In genomic region chr11:33692013-33692504, GRCh38 we compare ENCODE assay signal across 1 cellular context.
TF ChIP-seq lines count a peak whose summit lies in the region.

No MANE protein-coding gene starts in this region.

TF ChIP-seq in HEK293, 187 proteins besides CTCF, POLR2A, EP300 and RAD21 (continued from another document and continues in another):
- TF ChIP-seq ZNF629 (tag by site-specific recombination; IDR thresholded peaks at IDR 0.05) (peak; percentile 87), ZNF26 (tag by site-specific recombination; IDR thresholded peaks at IDR 0.05) (no peak), ZNF221 (tag by site-specific recombination; IDR thresholded peaks at IDR 0.05; ENCODE audit: borderline replicate concordance) (no peak), AEBP2 (tag by site-specific recombination; IDR thresholded peaks at IDR 0.05; ENCODE audit: borderline replicate concordance) (no peak), ZNF2 (tag by site-specific recombination; IDR thresholded peaks at IDR 0.05) (no peak), ZFHX2 (tag by site-specific recombination; conservative IDR thresholded peaks at IDR 0.05) (no peak), ZNF747 (tag by site-specific recombination; IDR thresholded peaks at IDR 0.05) (no peak), ZNF112 (tag by site-specific recombination; IDR thresholded peaks at IDR 0.05) (no peak), ZNF843 (tag by site-specific recombination; IDR thresholded peaks at IDR 0.05) (peak; percentile 63), ZNF585B (tag by site-specific recombination; IDR thresholded peaks at IDR 0.05) (no peak), ZNF214 (tag by site-specific recombination; IDR thresholded peaks at IDR 0.05; ENCODE audit: borderline replicate concordance) (no peak), ZNF561 (tag by site-specific recombination; IDR thresholded peaks at IDR 0.05; ENCODE audit: borderline replicate concordance) (no peak; the same call in 1 of the 2 replicates), ZNF239 (tag by site-specific recombination; IDR thresholded peaks at IDR 0.05) (no peak), ZNF404 (tag by site-specific recombination; IDR thresholded peaks at IDR 0.05) (no peak), ZNF677 (tag by site-specific recombination; IDR thresholded peaks at IDR 0.05) (no peak), ZNF571 (tag by site-specific recombination; IDR thresholded peaks at IDR 0.05) (no peak), ZSCAN23 (tag by site-specific recombination; IDR thresholded peaks at IDR 0.05) (no peak), PBX3 (CRISPR knock-in tag; IDR thresholded peaks at IDR 0.05) (no peak), MEIS1 (CRISPR knock-in tag; IDR thresholded peaks at IDR 0.05; ENCODE audit: borderline replicate concordance) (no peak), ZNF555 (tag by site-specific recombination; conservative IDR thresholded peaks at IDR 0.05) (no peak), ZNF664 (tag by site-specific recombination; IDR thresholded peaks at IDR 0.05) (no peak), ZNF133 (tag by site-specific recombination; IDR thresholded peaks at IDR 0.05) (no peak), ZNF24 (tag by site-specific recombination; IDR thresholded peaks at IDR 0.05) (0 out of 2 replicates have a peak, but pooled peaks have one; percentile 52), ZFP3 (tag by site-specific recombination; IDR thresholded peaks at IDR 0.05; ENCODE audit: low read depth) (no peak), ZBTB17 (tag by site-specific recombination; IDR thresholded peaks at IDR 0.05) (peak; percentile 80), SCRT2 (tag by site-specific recombination; IDR thresholded peaks at IDR 0.05) (peak; percentile 78), ZNF76 (tag by site-specific recombination; IDR thresholded peaks at IDR 0.05; ENCODE audit: borderline replicate concordance, low read depth) (no peak), ZNF23 (tag by site-specific recombination; IDR thresholded peaks at IDR 0.05; ENCODE audit: borderline replicate concordance) (no peak)
- TF ChIP-seq, protein P1, sequence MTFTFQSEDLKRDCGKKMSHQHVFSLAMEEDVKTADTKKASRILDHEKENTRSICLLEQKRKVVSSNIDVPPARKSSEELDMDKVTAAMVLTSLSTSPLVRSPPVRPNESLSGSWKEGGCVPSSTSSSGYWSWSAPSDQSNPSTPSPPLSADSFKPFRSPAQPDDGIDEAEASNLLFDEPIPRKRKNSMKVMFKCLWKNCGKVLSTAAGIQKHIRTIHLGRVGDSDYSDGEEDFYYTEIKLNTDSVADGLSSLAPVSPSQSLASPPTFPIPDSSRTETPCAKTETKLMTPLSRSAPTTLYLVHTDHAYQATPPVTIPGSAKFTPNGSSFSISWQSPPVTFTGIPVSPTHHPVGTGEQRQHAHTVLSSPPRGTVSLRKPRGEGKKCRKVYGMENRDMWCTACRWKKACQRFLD (tag by site-specific recombination; IDR thresholded peaks at IDR 0.05) = no peak
- TF ChIP-seq, protein P2, sequence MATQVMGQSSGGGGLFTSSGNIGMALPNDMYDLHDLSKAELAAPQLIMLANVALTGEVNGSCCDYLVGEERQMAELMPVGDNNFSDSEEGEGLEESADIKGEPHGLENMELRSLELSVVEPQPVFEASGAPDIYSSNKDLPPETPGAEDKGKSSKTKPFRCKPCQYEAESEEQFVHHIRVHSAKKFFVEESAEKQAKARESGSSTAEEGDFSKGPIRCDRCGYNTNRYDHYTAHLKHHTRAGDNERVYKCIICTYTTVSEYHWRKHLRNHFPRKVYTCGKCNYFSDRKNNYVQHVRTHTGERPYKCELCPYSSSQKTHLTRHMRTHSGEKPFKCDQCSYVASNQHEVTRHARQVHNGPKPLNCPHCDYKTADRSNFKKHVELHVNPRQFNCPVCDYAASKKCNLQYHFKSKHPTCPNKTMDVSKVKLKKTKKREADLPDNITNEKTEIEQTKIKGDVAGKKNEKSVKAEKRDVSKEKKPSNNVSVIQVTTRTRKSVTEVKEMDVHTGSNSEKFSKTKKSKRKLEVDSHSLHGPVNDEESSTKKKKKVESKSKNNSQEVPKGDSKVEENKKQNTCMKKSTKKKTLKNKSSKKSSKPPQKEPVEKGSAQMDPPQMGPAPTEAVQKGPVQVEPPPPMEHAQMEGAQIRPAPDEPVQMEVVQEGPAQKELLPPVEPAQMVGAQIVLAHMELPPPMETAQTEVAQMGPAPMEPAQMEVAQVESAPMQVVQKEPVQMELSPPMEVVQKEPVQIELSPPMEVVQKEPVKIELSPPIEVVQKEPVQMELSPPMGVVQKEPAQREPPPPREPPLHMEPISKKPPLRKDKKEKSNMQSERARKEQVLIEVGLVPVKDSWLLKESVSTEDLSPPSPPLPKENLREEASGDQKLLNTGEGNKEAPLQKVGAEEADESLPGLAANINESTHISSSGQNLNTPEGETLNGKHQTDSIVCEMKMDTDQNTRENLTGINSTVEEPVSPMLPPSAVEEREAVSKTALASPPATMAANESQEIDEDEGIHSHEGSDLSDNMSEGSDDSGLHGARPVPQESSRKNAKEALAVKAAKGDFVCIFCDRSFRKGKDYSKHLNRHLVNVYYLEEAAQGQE (tag by site-specific recombination; IDR thresholded peaks at IDR 0.05) = no peak
- TF ChIP-seq, protein P3, sequence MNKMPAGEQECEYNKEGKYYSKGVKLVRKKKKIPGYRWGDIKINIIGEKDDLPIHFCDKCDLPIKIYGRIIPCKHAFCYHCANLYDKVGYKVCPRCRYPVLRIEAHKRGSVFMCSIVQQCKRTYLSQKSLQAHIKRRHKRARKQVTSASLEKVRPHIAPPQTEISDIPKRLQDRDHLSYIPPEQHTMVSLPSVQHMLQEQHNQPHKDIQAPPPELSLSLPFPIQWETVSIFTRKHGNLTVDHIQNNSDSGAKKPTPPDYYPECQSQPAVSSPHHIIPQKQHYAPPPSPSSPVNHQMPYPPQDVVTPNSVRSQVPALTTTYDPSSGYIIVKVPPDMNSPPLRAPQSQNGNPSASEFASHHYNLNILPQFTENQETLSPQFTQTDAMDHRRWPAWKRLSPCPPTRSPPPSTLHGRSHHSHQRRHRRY (tag by site-specific recombination; IDR thresholded peaks at IDR 0.05) = no peak
- TF ChIP-seq, protein P4, sequence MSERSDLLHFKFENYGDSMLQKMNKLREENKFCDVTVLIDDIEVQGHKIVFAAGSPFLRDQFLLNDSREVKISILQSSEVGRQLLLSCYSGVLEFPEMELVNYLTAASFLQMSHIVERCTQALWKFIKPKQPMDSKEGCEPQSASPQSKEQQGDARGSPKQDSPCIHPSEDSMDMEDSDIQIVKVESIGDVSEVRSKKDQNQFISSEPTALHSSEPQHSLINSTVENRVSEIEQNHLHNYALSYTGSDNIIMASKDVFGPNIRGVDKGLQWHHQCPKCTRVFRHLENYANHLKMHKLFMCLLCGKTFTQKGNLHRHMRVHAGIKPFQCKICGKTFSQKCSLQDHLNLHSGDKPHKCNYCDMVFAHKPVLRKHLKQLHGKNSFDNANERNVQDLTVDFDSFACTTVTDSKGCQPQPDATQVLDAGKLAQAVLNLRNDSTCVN (tag by site-specific recombination; optimal IDR thresholded peaks at IDR 0.05) = no peak
- TF ChIP-seq, protein P5, sequence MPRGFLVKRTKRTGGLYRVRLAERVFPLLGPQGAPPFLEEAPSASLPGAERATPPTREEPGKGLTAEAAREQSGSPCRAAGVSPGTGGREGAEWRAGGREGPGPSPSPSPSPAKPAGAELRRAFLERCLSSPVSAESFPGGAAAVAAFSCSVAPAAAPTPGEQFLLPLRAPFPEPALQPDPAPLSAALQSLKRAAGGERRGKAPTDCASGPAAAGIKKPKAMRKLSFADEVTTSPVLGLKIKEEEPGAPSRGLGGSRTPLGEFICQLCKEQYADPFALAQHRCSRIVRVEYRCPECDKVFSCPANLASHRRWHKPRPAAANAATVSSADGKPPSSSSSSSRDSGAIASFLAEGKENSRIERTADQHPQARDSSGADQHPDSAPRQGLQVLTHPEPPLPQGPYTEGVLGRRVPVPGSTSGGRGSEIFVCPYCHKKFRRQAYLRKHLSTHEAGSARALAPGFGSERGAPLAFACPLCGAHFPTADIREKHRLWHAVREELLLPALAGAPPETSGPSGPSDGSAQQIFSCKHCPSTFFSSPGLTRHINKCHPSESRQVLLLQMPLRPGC (tag by site-specific recombination; IDR thresholded peaks at IDR 0.05) = no peak
- TF ChIP-seq, protein P6, sequence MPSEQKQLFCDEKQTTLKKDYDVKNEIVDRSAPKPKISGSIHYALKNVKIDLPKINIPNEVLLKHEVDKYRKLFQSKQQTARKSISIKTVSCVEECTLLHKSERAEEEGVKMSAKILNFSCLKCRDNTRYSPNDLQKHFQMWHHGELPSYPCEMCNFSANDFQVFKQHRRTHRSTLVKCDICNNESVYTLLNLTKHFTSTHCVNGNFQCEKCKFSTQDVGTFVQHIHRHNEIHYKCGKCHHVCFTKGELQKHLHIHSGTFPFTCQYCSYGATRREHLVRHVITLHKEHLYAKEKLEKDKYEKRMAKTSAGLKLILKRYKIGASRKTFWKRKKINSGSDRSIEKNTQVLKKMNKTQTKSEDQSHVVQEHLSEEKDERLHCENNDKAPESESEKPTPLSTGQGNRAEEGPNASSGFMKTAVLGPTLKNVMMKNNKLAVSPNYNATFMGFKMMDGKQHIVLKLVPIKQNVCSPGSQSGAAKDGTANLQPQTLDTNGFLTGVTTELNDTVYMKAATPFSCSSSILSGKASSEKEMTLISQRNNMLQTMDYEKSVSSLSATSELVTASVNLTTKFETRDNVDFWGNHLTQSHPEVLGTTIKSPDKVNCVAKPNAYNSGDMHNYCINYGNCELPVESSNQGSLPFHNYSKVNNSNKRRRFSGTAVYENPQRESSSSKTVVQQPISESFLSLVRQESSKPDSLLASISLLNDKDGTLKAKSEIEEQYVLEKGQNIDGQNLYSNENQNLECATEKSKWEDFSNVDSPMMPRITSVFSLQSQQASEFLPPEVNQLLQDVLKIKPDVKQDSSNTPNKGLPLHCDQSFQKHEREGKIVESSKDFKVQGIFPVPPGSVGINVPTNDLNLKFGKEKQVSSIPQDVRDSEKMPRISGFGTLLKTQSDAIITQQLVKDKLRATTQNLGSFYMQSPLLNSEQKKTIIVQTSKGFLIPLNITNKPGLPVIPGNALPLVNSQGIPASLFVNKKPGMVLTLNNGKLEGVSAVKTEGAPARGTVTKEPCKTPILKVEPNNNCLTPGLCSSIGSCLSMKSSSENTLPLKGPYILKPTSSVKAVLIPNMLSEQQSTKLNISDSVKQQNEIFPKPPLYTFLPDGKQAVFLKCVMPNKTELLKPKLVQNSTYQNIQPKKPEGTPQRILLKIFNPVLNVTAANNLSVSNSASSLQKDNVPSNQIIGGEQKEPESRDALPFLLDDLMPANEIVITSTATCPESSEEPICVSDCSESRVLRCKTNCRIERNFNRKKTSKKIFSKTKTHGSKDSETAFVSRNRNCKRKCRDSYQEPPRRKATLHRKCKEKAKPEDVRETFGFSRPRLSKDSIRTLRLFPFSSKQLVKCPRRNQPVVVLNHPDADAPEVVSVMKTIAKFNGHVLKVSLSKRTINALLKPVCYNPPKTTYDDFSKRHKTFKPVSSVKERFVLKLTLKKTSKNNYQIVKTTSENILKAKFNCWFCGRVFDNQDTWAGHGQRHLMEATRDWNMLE (tag by site-specific recombination; conservative IDR thresholded peaks at IDR 0.05; ENCODE audit: low read depth) = no peak; the same call in 1 of the 2 replicates
- TF ChIP-seq, protein P7, sequence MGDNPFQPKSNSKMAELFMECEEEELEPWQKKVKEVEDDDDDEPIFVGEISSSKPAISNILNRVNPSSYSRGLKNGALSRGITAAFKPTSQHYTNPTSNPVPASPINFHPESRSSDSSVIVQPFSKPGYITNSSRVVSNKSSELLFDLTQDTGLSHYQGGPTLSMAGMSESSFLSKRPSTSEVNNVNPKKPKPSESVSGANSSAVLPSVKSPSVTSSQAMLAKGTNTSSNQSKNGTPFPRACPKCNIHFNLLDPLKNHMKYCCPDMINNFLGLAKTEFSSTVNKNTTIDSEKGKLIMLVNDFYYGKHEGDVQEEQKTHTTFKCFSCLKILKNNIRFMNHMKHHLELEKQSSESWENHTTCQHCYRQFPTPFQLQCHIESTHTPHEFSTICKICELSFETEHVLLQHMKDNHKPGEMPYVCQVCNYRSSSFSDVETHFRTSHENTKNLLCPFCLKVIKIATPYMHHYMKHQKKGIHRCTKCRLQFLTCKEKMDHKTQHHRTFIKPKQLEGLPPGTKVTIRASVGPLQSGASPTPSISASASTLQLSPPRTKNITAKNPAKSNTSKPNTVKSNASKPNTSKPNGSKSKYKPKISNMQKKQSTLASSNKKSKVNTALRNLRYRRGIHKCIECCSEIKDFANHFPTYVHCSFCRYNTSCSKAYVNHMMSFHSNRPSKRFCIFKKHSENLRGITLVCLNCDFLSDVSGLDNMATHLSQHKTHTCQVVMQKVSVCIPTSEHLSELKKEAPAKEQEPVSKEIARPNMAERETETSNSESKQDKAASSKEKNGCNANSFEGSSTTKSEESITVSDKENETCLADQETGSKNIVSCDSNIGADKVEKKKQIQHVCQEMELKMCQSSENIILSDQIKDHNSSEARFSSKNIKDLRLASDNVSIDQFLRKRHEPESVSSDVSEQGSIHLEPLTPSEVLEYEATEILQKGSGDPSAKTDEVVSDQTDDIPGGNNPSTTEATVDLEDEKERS (tag by site-specific recombination; IDR thresholded peaks at IDR 0.05) = no peak
